In the genomic region with DNA sequence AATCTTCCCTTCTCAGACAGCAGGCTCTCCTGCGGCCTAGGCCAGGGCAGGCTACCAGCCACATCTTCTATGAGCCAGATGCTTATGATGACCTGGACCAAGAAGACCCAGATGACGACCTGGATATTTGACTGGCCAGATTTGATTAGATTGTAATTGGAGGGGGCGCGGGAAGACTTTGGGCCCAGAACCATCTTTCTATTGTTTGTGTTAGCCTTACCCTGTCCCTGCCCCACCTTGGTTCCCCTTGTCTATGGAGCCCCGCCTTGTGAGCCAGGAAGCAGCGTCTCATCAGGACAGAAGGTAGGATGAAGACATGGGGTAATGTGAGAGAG, we compare ENCODE assay signal across 10 cellular contexts. TPM values are rescaled to one million over a fixed set of nuclear protein-coding genes. Genes with fewer than 3 reads are reported as not detected.
DNase-seq lines count a peak whose midpoint lies in the region; ATAC-seq, FAIRE-seq and TF ChIP-seq lines count a peak whose summit lies in the region.
"Had no signal": no experiment of that assay in that cellular context is flagged by ENCODE, and none has a peak within 500 bp of the region (broad histone marks: within the 10 kb centered on the region; RNA-seq: fewer than 3 reads in every experiment).

No MANE protein-coding gene starts in this region.

- ATAC-seq in A549 (no peak), GM21619 (IDR thresholded peaks at IDR 0.05; ENCODE audit: unreplicated experiment) (no peak)

- H3K36me3 ChIP-seq in SK-N-MC (ENCODE audit: insufficient read depth, low read length) (peaks cover 25% of the 10 kb centered on the region), liver (ENCODE audit: control insufficient read depth in 4 of 4, insufficient read depth in 3 of 4, low read depth in 1 of 4, low read length in 3 of 4) (peaks cover 0 to 15% (median 7%) of the 10 kb centered on the region in 4 donors)

- peak overlapping the region; percentile 69; a peak in 5 of 6 replicates for H3K27ac ChIP-seq in A549
- H3K27ac ChIP-seq in SK-N-MC: peak overlapping the region; percentile 84
- peak overlapping the region; percentile 72 to 85 for H3K27ac ChIP-seq in liver (ENCODE audit: low read depth in 1 of 2, low read length in 2 of 2)

- TF ChIP-seq CTCF in A549 (IDR thresholded peaks at IDR 0.05) (no peak), liver (IDR thresholded peaks at IDR 0.05; ENCODE audit: low read depth, low read length, missing input control) (no peak)

- FAIRE-seq in A549 (lab: Jason Lieb, UNC): no peak

- CTCF ChIA-PET in A549 (lab: Yijun Ruan, JAX) (interaction anchor here (0.6 to 2.2 kb wide), 8 partner anchors 16 to 624 kb away, joined by 3 to 12 read pairs (median 4); a partner anchor contains a TSS), HEK293T (lab: Yijun Ruan, JAX) (no interaction called here)

- H3K4me1 ChIP-seq in A549 (peaks cover 38% of the 10 kb centered on the region), liver (ENCODE audit: control insufficient read depth in 4 of 4, insufficient read depth in 4 of 4, low read length in 3 of 4) (peaks cover 13 to 53% (median 32%) of the 10 kb centered on the region in 4 donors)

- POLR2A ChIA-PET in A549 (lab: Yijun Ruan, JAX): interaction anchor here (0.8 kb wide), 1 partner anchor 22 kb away, joined by 3 read pairs; a partner anchor contains a TSS
- POLR2A ChIA-PET in HEK293T (lab: Yijun Ruan, JAX): no interaction called here

- H3K27me3 ChIP-seq in liver (ENCODE audit: control insufficient read depth in 4 of 4, insufficient read depth in 4 of 4, low read length in 3 of 4): no peaks in the 10 kb centered on the region

- no peak for TF ChIP-seq RAD21 in A549 (conservative IDR thresholded peaks at IDR 0.05 in 1 of 2, IDR thresholded peaks at IDR 0.05 in 1 of 2)
- no peak for TF ChIP-seq RAD21 in liver (IDR thresholded peaks at IDR 0.05)

- no peak for TF ChIP-seq POLR2A in A549 (IDR thresholded peaks at IDR 0.05; ENCODE audit: low read length)

- DNase-seq in A549 (ENCODE audit: low read depth in 1 of 2, low spot score in 1 of 2) (no peak), SK-N-MC (ENCODE audit: low read depth, low spot score) (no peak), HEK293T (ENCODE audit: extremely low spot score) (no peak), NCI-H1436 (lab: John Stamatoyannopoulos, UW) (no peak)
- DNase-seq: activated CD4-positive, alpha-beta T cell treated with anti-CD3 and anti-CD28 coated beads, Interleukin-2, amount 10 ng/mL, durations not matched to agents 7 days and 5 days; NCI-H1930; NCI-H774; T-helper 2 cell had no signal

- H3K4me2 ChIP-seq in A549: peak overlapping the region; percentile 69

- H3K4me3 ChIP-seq in A549 (no peak overlapping the region), SK-N-MC (no peak overlapping the region), liver (ENCODE audit: low read depth in 1 of 3, low read length in 3 of 3) (peak overlapping the region; percentile 15 to 68 (median 63))

- TF ChIP-seq EP300 in A549 (IDR thresholded peaks at IDR 0.05): no peak

- 94% methylated on average over 6 of the region's 6 CpGs for WGBS in A549 (ENCODE audit: missing lambda C conversion rate)
- WGBS in liver: 77% methylated on average over 6 of the region's 6 CpGs

- peak overlapping the region; percentile 57 for H3K9ac ChIP-seq in SK-N-MC (ENCODE audit: insufficient read length)
- peak overlapping the region in 1 of 2 donors; percentile 52 for H3K9ac ChIP-seq in liver (ENCODE audit: low read depth in 1 of 2, low read length in 2 of 2)

- H3K9me3 ChIP-seq in A549 (no peaks in the 10 kb centered on the region), SK-N-MC (ENCODE audit: low read depth, low read length) (no peaks in the 10 kb centered on the region), liver (ENCODE audit: control insufficient read depth in 4 of 4, low read length in 3 of 4) (no peaks in the 10 kb centered on the region)

TF ChIP-seq in A549, 52 proteins besides CTCF, POLR2A, EP300 and RAD21 (continues in another document):
- no peak for TF ChIP-seq SMC3 (IDR thresholded peaks at IDR 0.05)
- TF ChIP-seq MYC (IDR thresholded peaks at IDR 0.05; ENCODE audit: borderline replicate concordance, low read length): no peak
- TF ChIP-seq NPAS2 (CRISPR knock-in tag; IDR thresholded peaks at IDR 0.05; ENCODE audit: borderline replicate concordance): no peak
- no peak for TF ChIP-seq ZSCAN20 (CRISPR knock-in tag; IDR thresholded peaks at IDR 0.05)
- TF ChIP-seq HOXB5 (CRISPR knock-in tag; IDR thresholded peaks at IDR 0.05): no peak
- TF ChIP-seq SREBF2 (IDR thresholded peaks at IDR 0.05): no peak
- TF ChIP-seq, protein P1, sequence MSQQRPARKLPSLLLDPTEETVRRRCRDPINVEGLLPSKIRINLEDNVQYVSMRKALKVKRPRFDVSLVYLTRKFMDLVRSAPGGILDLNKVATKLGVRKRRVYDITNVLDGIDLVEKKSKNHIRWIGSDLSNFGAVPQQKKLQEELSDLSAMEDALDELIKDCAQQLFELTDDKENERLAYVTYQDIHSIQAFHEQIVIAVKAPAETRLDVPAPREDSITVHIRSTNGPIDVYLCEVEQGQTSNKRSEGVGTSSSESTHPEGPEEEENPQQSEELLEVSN (IDR thresholded peaks at IDR 0.05; ENCODE audit: borderline replicate concordance, low read depth): no peak

TF ChIP-seq in liver, 16 proteins besides CTCF, POLR2A, EP300 and RAD21 (continues in another document):
- TF ChIP-seq EGR1 (IDR thresholded peaks at IDR 0.05; ENCODE audit: low read depth in 2 of 2) (no peak), YY1 (IDR thresholded peaks at IDR 0.05) (no peak), HNF4G (IDR thresholded peaks at IDR 0.05) (no peak), FOXA2 (IDR thresholded peaks at IDR 0.05) (no peak), RXRA (IDR thresholded peaks at IDR 0.05) (no peak), SP1 (IDR thresholded peaks at IDR 0.05) (no peak)

TF ChIP-seq in HEK293T, 16 proteins besides CTCF, POLR2A, EP300 and RAD21:
- TF ChIP-seq, protein P2, sequence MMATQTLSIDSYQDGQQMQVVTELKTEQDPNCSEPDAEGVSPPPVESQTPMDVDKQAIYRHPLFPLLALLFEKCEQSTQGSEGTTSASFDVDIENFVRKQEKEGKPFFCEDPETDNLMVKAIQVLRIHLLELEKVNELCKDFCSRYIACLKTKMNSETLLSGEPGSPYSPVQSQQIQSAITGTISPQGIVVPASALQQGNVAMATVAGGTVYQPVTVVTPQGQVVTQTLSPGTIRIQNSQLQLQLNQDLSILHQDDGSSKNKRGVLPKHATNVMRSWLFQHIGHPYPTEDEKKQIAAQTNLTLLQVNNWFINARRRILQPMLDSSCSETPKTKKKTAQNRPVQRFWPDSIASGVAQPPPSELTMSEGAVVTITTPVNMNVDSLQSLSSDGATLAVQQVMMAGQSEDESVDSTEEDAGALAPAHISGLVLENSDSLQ (IDR thresholded peaks at IDR 0.05): no peak
- TF ChIP-seq LEF1 (IDR thresholded peaks at IDR 0.05; ENCODE audit: borderline replicate concordance): no peak

RNA-seq across cellular contexts. Expression of a gene that starts 2.8 kb away (rescaled TPM):
- 4.2 and 4.6 TPM in 2 replicates for polyA plus RNA-seq in A549 (2011; rRNA removed)
- polyA plus RNA-seq in A549 (2012; cell fraction: cytosol; rRNA removed): 2.0 and 2.6 TPM in 2 replicates
- 2.9 and 3.1 TPM in 2 replicates for polyA plus RNA-seq in A549 (2012; cell fraction: nucleus; rRNA removed)
- 0.59 to 0.97 TPM (median 0.59 TPM) in 3 replicates for polyA plus RNA-seq in A549 (2017; fragmentation: RNase III; extraction: RNeasy Plus Mini Kit Qiagen cat#74134 plus additional on column Dnase treatment)
- 1.2 and 2.4 TPM in 2 replicates for polyA minus RNA-seq in A549 (2011; rRNA and poly(A)+ RNA removed)
- 10 to 100 TPM in 1 of 2 donors, 1 to 10 TPM in 1; 3.0 to 20.2 TPM for total RNA-seq in liver
- 10 to 100 TPM; 19.1 to 35.0 TPM for polyA plus RNA-seq in liver

RNA-seq across cellular contexts. Expression of a gene that starts 7.5 kb away (rescaled TPM):
- polyA plus RNA-seq in A549 (2011; rRNA removed) (114 and 133 TPM in 2 replicates), A549 (2017; fragmentation: RNase III; extraction: RNeasy Plus Mini Kit Qiagen cat#74134 plus additional on column Dnase treatment) (89.2 to 97.3 TPM (median 92.1 TPM) in 3 replicates), liver (10 to 100 TPM; 29.1 to 38.4 TPM)
- 135 and 152 TPM in 2 replicates for polyA plus RNA-seq in A549 (2012; cell fraction: cytosol; rRNA removed)
- 74.9 and 115 TPM in 2 replicates for polyA plus RNA-seq in A549 (2012; cell fraction: nucleus; rRNA removed)
- polyA minus RNA-seq in A549 (2011; rRNA and poly(A)+ RNA removed): 71.7 and 72.2 TPM in 2 replicates
- 10 to 100 TPM; 19.3 to 24.1 TPM for total RNA-seq in liver

RNA-seq across cellular contexts. Expression of a gene that starts 8.0 kb away (rescaled TPM):
- polyA plus RNA-seq in A549 (2011; rRNA removed): 161 and 251 TPM in 2 replicates
- 169 and 266 TPM in 2 replicates for polyA plus RNA-seq in A549 (2012; cell fraction: cytosol; rRNA removed)
- polyA plus RNA-seq in A549 (2012; cell fraction: nucleus; rRNA removed): 146 and 158 TPM in 2 replicates
- 145 to 151 TPM (median 147 TPM) in 3 replicates for polyA plus RNA-seq in A549 (2017; fragmentation: RNase III; extraction: RNeasy Plus Mini Kit Qiagen cat#74134 plus additional on column Dnase treatment)
- polyA minus RNA-seq in A549 (2011; rRNA and poly(A)+ RNA removed): 273 and 295 TPM in 2 replicates
- total RNA-seq in liver: 10 to 100 TPM; 15.2 to 21.9 TPM
- 10 to 100 TPM; 11.0 to 28.6 TPM for polyA plus RNA-seq in liver

RNA-seq across cellular contexts. Expression of a gene that starts 17.3 kb away (rescaled TPM):
- polyA plus RNA-seq in A549 (2011; rRNA removed) (399 and 502 TPM in 2 replicates), A549 (2017; fragmentation: RNase III; extraction: RNeasy Plus Mini Kit Qiagen cat#74134 plus additional on column Dnase treatment) (431 to 510 TPM (median 504 TPM) in 3 replicates), liver (100 to 1,000 TPM; 322 to 489 TPM)
- 329 and 360 TPM in 2 replicates for polyA plus RNA-seq in A549 (2012; cell fraction: cytosol; rRNA removed)
- 93.2 and 184 TPM in 2 replicates for polyA plus RNA-seq in A549 (2012; cell fraction: nucleus; rRNA removed)
- 305 and 331 TPM in 2 replicates for polyA minus RNA-seq in A549 (2011; rRNA and poly(A)+ RNA removed)
- total RNA-seq in liver: 10 to 100 TPM; 74.4 to 88.4 TPM

RNA-seq across cellular contexts. Expression of a gene that starts 20.3 kb away (rescaled TPM):
- 52.1 and 61.2 TPM in 2 replicates for polyA plus RNA-seq in A549 (2011; rRNA removed)
- polyA plus RNA-seq in A549 (2012; cell fraction: cytosol; rRNA removed): 43.2 and 48.2 TPM in 2 replicates
- polyA plus RNA-seq in A549 (2012; cell fraction: nucleus; rRNA removed): 28.6 and 32.6 TPM in 2 replicates
- polyA plus RNA-seq in A549 (2017; fragmentation: RNase III; extraction: RNeasy Plus Mini Kit Qiagen cat#74134 plus additional on column Dnase treatment): 70.9 to 80.2 TPM (median 79.1 TPM) in 3 replicates
- polyA minus RNA-seq in A549 (2011; rRNA and poly(A)+ RNA removed): 66.5 and 74.4 TPM in 2 replicates
- total RNA-seq in liver: 10 to 100 TPM; 14.6 to 15.8 TPM
- 10 to 100 TPM; 14.0 to 18.3 TPM for polyA plus RNA-seq in liver

Comparison
In these comparisons a context has a peak if more than half of its experiments do, and no peak if none do; other contexts are left out.
1. H3K4me3 ChIP-seq: peak in liver (3 of 3); none in A549 (single experiment) and SK-N-MC (single experiment).
2. RNA of a gene that starts 8.0 kb away (polyA plus RNA-seq): 145 to 266 TPM in A549; 11.0 to 28.6 TPM in liver; every median in the first group is over 4 times any median in the second.
3. Peak in every context shown above with its lines, with median percentiles within 50 percentile points of each other: H3K27ac ChIP-seq.